17 cellular contexts compared by ENCODE assay signal in the genomic region with DNA sequence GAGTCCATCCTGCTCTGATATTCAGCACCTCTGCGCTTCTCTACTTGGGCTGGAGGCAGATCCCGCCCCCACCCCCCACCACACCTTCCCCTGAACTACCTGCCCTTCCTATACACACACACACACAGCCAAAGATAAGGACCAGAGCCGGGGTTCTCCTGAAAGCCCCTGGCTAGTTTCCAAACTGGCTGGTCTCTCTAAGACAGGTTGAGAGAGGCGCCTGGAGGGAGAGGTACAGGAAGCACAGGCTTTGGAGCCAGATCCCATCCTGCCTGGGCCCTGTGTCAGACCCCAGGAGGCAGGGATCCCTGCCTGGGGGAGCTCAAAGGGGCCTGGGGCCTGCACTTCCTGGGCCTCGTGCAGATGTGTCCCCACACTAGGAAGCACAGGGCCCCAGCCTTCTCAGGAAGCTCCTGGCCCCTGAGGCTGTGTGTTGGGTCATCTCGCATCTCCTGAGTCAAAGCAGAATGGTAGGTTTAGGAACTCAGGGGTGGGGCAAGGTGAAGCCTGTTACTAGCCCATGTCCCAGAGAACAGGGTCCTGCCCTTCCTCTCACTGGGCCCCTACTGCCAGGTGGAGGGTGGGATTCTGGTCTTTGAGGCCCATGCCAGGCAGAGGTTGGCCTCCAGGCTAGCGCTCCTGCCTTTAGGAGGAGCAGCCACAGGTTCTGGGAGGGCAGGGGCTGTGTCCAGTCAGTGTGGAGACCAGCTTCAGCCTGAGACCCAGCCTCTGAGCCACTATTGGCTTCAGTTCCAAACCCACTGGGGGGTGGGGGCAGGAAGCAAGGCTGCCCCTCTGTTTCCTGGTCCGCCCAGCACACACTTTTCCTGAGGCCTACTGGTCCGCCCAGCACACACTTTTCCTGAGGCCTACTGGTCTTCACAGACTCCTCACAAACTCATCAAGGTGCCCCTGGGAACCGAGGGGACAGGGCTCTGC. TPM values are rescaled to one million over a fixed set of nuclear protein-coding genes. Genes with fewer than 3 reads are reported as not detected.
DNase-seq lines count a peak whose midpoint lies in the region; ATAC-seq, FAIRE-seq and TF ChIP-seq lines count a peak whose summit lies in the region.
"Had no signal": no experiment of that assay in that cellular context is flagged by ENCODE, and none has a peak within 500 bp of the region (broad histone marks: within the 10 kb centered on the region; RNA-seq: fewer than 3 reads in every experiment).

No MANE protein-coding gene starts in this region.

- ATAC-seq in GM18873 (IDR thresholded peaks at IDR 0.05; ENCODE audit: low FRiP score, unreplicated experiment) (no peak), HG02678 (IDR thresholded peaks at IDR 0.05; ENCODE audit: unreplicated experiment) (no peak)
- ATAC-seq: stimulated activated memory B cell treated with anti-CD40 and anti-IgM and Interleukin-4, amounts not matched to agents 10 μg/mL and 1 μg/mL and 100 μg/mL, for 72 hours had no signal

- H3K4me3 ChIP-seq in HUES64 (ENCODE audit: low read length) (no peak overlapping the region), bronchial epithelial cell (ENCODE audit: low read depth, low read length) (no peak overlapping the region)
- H3K4me3 ChIP-seq: esophagus muscularis mucosa had no signal

- H3K4me1 ChIP-seq in HUES64 (ENCODE audit: insufficient read depth, low read length): peaks cover 11% of the 10 kb centered on the region

- no peaks in the 10 kb centered on the region for H3K9me3 ChIP-seq in HUES64 (ENCODE audit: insufficient read depth, low read depth, low read length)
- H3K9me3 ChIP-seq: esophagus muscularis mucosa had no signal

- H3K27me3 ChIP-seq in HUES64 (ENCODE audit: insufficient read depth, low read length): no peaks in the 10 kb centered on the region
- no peaks in the 10 kb centered on the region for H3K27me3 ChIP-seq in bronchial epithelial cell (ENCODE audit: control insufficient read depth, insufficient read depth, low read length)
- H3K27me3 ChIP-seq: esophagus muscularis mucosa had no signal

- H3K36me3 ChIP-seq in HUES64 (ENCODE audit: insufficient read depth, low read length) (peaks cover 30% of the 10 kb centered on the region), bronchial epithelial cell (ENCODE audit: control insufficient read depth, insufficient read depth, low read length) (peaks cover 14% of the 10 kb centered on the region)

- peak overlapping the region; percentile 28 for H3K27ac ChIP-seq in HUES64 (ENCODE audit: low read depth, low read length)
- H3K27ac ChIP-seq: esophagus muscularis mucosa had no signal

- DNase-seq in EL (peak; percentile 39), bronchial epithelial cell (ENCODE audit: low read depth) (peak; percentile 76), mucosa of gallbladder (ENCODE audit: low spot score) (peak; percentile 35), MV-4-11 (lab: John Stamatoyannopoulos, UW) (no peak), NCI-H1436 treated with DMSO at 0.1 percent for 48 hours (lab: John Stamatoyannopoulos, UW) (no peak)
- DNase-seq: activated CD4-positive, CD25-positive, alpha-beta regulatory T cell treated with anti-CD3 and anti-CD28 coated beads, Interleukin-2, amount 50 U/mL, for 72 hours; NCI-H2081 treated with DMSO at 0.1 percent for 48 hours; SIG-M5; stimulated activated CD4-positive, alpha-beta T cell treated with anti-CD3 and anti-CD28 coated beads, Interleukin-15, amount 100 ng/mL, for 24 hours had no signal

- no peak for TF ChIP-seq CTCF in bronchial epithelial cell (IDR thresholded peaks at IDR 0.05; ENCODE audit: insufficient read depth, low read length, severe bottlenecking)

- WGBS in HUES64: 82% methylated on average over 10 of the region's 10 CpGs

- H3K9ac ChIP-seq in HUES64 (ENCODE audit: low read depth, low read length): peak overlapping the region; percentile 34; the same call in 1 of the 2 replicates

- no peak for FAIRE-seq in bronchial epithelial cell (lab: Jason Lieb, UNC)
- FAIRE-seq: GM18507 had no signal

RNA-seq across cellular contexts. Expression of gene SLC5A10, which starts 16.1 kb away (rescaled TPM):
- 0.05 TPM for polyA plus RNA-seq in HUES64 (2013, experiment 1 of 2)
- polyA plus RNA-seq in HUES64 (2013, experiment 2 of 2): not detected
- total RNA-seq in bronchial epithelial cell (0.13 TPM in 1 of 2 replicates, not detected in the other), mucosa of gallbladder (not detected)
- total RNA-seq: activated T-helper 2 cell treated with anti-CD3 and anti-CD28 coated beads, Interferon-gamma antibody, Interleukin-2, Interleukin-4, amounts not matched to agents 10 μg/mL and 5 μg/mL and 100 μg/mL, durations not matched to agents 14 hours and 24 hours and 36 hours; esophagus muscularis mucosa had no signal
- polyA plus RNA-seq: neural cell had no signal

RNA-seq across cellular contexts. Expression of gene FAM83G, which starts 36.5 kb away (rescaled TPM):
- polyA plus RNA-seq in HUES64 (2013, experiment 1 of 2): 14.0 TPM
- 11.6 TPM for polyA plus RNA-seq in HUES64 (2013, experiment 2 of 2)
- total RNA-seq in bronchial epithelial cell: 28.4 and 35.5 TPM in 2 replicates
- total RNA-seq in mucosa of gallbladder: 35.0 TPM
- polyA plus RNA-seq: neural cell had no signal

Comparison
In these comparisons a context has a peak if more than half of its experiments do, and no peak if none do; other contexts are left out.
1. DNase-seq: peak in EL (single experiment), bronchial epithelial cell (single experiment) and mucosa of gallbladder (single experiment); none in MV-4-11 (single experiment) and NCI-H1436 treated with DMSO at 0.1 percent for 48 hours (single experiment).